ENCODE assay signal across 1 cellular context in genomic region chr19:45514376-45515051, GRCh38.
TF ChIP-seq lines count a peak whose summit lies in the region.

No MANE protein-coding gene starts in this region.

TF ChIP-seq in HepG2, 621 proteins besides CTCF, POLR2A, EP300 and RAD21 (continues in another document):
- no peak for TF ChIP-seq ZNF724P (CRISPR knock-in tag; IDR thresholded peaks at IDR 0.05; ENCODE audit: borderline replicate concordance)
- TF ChIP-seq XRCC5 (optimal IDR thresholded peaks at IDR 0.05; ENCODE audit: low read length) = peak; percentile 53
- no peak for TF ChIP-seq SNAI1 (CRISPR knock-in tag; IDR thresholded peaks at IDR 0.05; ENCODE audit: borderline replicate concordance)
- TF ChIP-seq ZNF556 (CRISPR knock-in tag; IDR thresholded peaks at IDR 0.05; ENCODE audit: borderline replicate concordance) = no peak
- TF ChIP-seq ZNF253 (CRISPR knock-in tag; IDR thresholded peaks at IDR 0.05; ENCODE audit: borderline replicate concordance) = no peak
- TF ChIP-seq MBNL3 (CRISPR knock-in tag; conservative IDR thresholded peaks at IDR 0.05) = no peak
- TF ChIP-seq ZNF503 (CRISPR knock-in tag; IDR thresholded peaks at IDR 0.05) = peak; percentile 74; the same call in 1 of the 2 replicates
- TF ChIP-seq ZNF569 (CRISPR knock-in tag; IDR thresholded peaks at IDR 0.05; ENCODE audit: borderline replicate concordance) = no peak
- TF ChIP-seq CHD4 (IDR thresholded peaks at IDR 0.05; ENCODE audit: borderline replicate concordance, low read length) = peak; percentile 55
- no peak for TF ChIP-seq ZNF512 (CRISPR knock-in tag; IDR thresholded peaks at IDR 0.05)
- peak; percentile 82; the same call in 1 of the 2 replicates for TF ChIP-seq MIER3 (CRISPR knock-in tag; IDR thresholded peaks at IDR 0.05; ENCODE audit: borderline replicate concordance)
- TF ChIP-seq AKAP8 (CRISPR knock-in tag; IDR thresholded peaks at IDR 0.05) = no peak
- TF ChIP-seq ZNF10 (CRISPR knock-in tag; IDR thresholded peaks at IDR 0.05; ENCODE audit: borderline replicate concordance, low read depth) = no peak
- peak; percentile 74; the same call in 1 of the 2 replicates for TF ChIP-seq ZNF224 (CRISPR knock-in tag; IDR thresholded peaks at IDR 0.05)
- no peak; the same call in 1 of the 2 replicates for TF ChIP-seq ZNF264 (CRISPR knock-in tag; IDR thresholded peaks at IDR 0.05)
- no peak; the same call in 1 of the 2 replicates for TF ChIP-seq ZSCAN9 (CRISPR knock-in tag; IDR thresholded peaks at IDR 0.05; ENCODE audit: borderline replicate concordance)
- TF ChIP-seq RBM22 (optimal IDR thresholded peaks at IDR 0.05; ENCODE audit: low read length) = no peak
- no peak for TF ChIP-seq MTF2 (CRISPR knock-in tag; IDR thresholded peaks at IDR 0.05; ENCODE audit: borderline replicate concordance)
- TF ChIP-seq ZNF350 (CRISPR knock-in tag; IDR thresholded peaks at IDR 0.05; ENCODE audit: borderline replicate concordance, low read depth) = peak; percentile 30; the same call in 1 of the 2 replicates
- TF ChIP-seq GPN1 (CRISPR knock-in tag; IDR thresholded peaks at IDR 0.05; ENCODE audit: borderline replicate concordance) = no peak
- no peak for TF ChIP-seq RBAK (CRISPR knock-in tag; IDR thresholded peaks at IDR 0.05)
- TF ChIP-seq RFXANK (CRISPR knock-in tag; IDR thresholded peaks at IDR 0.05) = no peak
- no peak for TF ChIP-seq MBD4 (IDR thresholded peaks at IDR 0.05; ENCODE audit: borderline replicate concordance, low read length)
- TF ChIP-seq YY1 (IDR thresholded peaks at IDR 0.05; ENCODE audit: insufficient read depth, insufficient replicate concordance, low read depth, low read length) = peak; percentile 11
- no peak for TF ChIP-seq NFRKB (IDR thresholded peaks at IDR 0.05)
- TF ChIP-seq ZFP36L1 (CRISPR knock-in tag; IDR thresholded peaks at IDR 0.05) = no peak
- no peak for TF ChIP-seq HCFC1 (IDR thresholded peaks at IDR 0.05; ENCODE audit: low read depth, low read length)
- TF ChIP-seq MATR3 (CRISPR knock-in tag; IDR thresholded peaks at IDR 0.05) = no peak
- TF ChIP-seq MLX (CRISPR knock-in tag; IDR thresholded peaks at IDR 0.05) = peak; percentile 68; the same call in 1 of the 2 replicates
- TF ChIP-seq SIX4 (CRISPR knock-in tag; IDR thresholded peaks at IDR 0.05) = 0 out of 2 replicates have a peak, but pooled peaks have one; percentile 46
- no peak for TF ChIP-seq TIGD3 (CRISPR knock-in tag; IDR thresholded peaks at IDR 0.05; ENCODE audit: borderline replicate concordance)
- TF ChIP-seq YEATS4 (CRISPR knock-in tag; IDR thresholded peaks at IDR 0.05; ENCODE audit: borderline replicate concordance) = peak; percentile 75; the same call in 1 of the 2 replicates
- TF ChIP-seq PLRG1 (conservative IDR thresholded peaks at IDR 0.05) = no peak
- no peak for TF ChIP-seq E2F2 (CRISPR knock-in tag; IDR thresholded peaks at IDR 0.05; ENCODE audit: borderline replicate concordance)
- TF ChIP-seq ZBTB10 (CRISPR knock-in tag; IDR thresholded peaks at IDR 0.05; ENCODE audit: borderline replicate concordance) = no peak
- TF ChIP-seq ZNF3 (CRISPR knock-in tag; IDR thresholded peaks at IDR 0.05) = 0 out of 2 replicates have a peak, but pooled peaks have one; percentile 18
- peak; percentile 74; the same call in 1 of the 2 replicates for TF ChIP-seq ZMAT3 (CRISPR knock-in tag; conservative IDR thresholded peaks at IDR 0.05)
- no peak for TF ChIP-seq E2F1 (CRISPR knock-in tag; IDR thresholded peaks at IDR 0.05)
- peak; percentile 61; the same call in 1 of the 2 replicates for TF ChIP-seq PRDM10 (CRISPR knock-in tag; IDR thresholded peaks at IDR 0.05; ENCODE audit: low read depth)
- TF ChIP-seq ATF5 (CRISPR knock-in tag; IDR thresholded peaks at IDR 0.05; ENCODE audit: low read depth) = no peak
- TF ChIP-seq SAP130 (CRISPR knock-in tag; IDR thresholded peaks at IDR 0.05; ENCODE audit: low read depth) = peak; percentile 77
- 0 out of 2 replicates have a peak, but pooled peaks have one; percentile 54 for TF ChIP-seq ZBTB20 (CRISPR knock-in tag; IDR thresholded peaks at IDR 0.05; ENCODE audit: borderline replicate concordance, low read depth)
- TF ChIP-seq TCF7 (IDR thresholded peaks at IDR 0.05; ENCODE audit: low read depth) = no peak
- peak; percentile 25; the same call in 1 of the 2 replicates for TF ChIP-seq BRF2 (CRISPR knock-in tag; IDR thresholded peaks at IDR 0.05)
- peak; percentile 76; the same call in 1 of the 2 replicates for TF ChIP-seq ZNF430 (CRISPR knock-in tag; IDR thresholded peaks at IDR 0.05)
- TF ChIP-seq ZFP91 (CRISPR knock-in tag; IDR thresholded peaks at IDR 0.05; ENCODE audit: borderline replicate concordance) = peak; percentile 84; the same call in 1 of the 2 replicates
